Comparison of ENCODE assay signal across 21 cellular contexts in the genomic region with DNA sequence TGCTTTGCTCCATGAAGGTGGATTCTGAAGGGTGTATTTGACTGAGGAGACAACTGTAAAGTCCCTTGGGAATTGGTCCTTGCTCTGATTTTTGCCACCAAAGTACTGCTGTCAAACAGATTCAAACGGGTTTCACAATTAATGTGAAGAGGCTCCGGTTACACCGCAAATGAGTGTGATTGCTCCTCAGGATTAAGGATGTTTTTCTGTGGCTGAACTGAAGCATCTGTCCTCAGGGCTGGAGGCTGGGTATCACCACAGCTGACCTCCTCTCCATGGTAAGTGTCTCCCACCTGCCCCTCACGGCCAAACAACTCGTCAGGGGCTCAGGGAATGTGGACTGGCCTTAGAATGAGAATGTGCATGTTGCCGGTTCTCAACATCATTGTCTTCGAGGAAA.
"Had no signal": no experiment of that assay in that cellular context is flagged by ENCODE, and none has a peak within 500 bp of the region (broad histone marks: within the 10 kb centered on the region; RNA-seq: fewer than 3 reads in every experiment).

No MANE protein-coding gene starts in this region.

- ATAC-seq: activated CD8-positive, alpha-beta memory T cell treated with anti-CD3 and anti-CD28 coated beads, Interleukin-2, amount 10 ng/mL, durations not matched to agents 7 days and 5 days; body of pancreas; gastroesophageal sphincter; left lung; naive thymus-derived CD8-positive, alpha-beta T cell; stimulated activated naive CD8-positive, alpha-beta T cell treated with anti-CD3 and anti-CD28 coated beads, Interleukin-15, Interleukin-2, amounts not matched to agents 100 U/mL and 50 U/mL, for 24 hours had no signal

- H3K27ac Mint-ChIP-seq: activated CD8-positive, alpha-beta memory T cell treated with anti-CD3 and anti-CD28 coated beads, Interleukin-2, amount 10 ng/mL, durations not matched to agents 7 days and 5 days; activated naive CD4-positive, alpha-beta T cell treated with anti-CD3 and anti-CD28 coated beads, Interleukin-2, amount 50 U/mL, for 24 hours; activated T-cell treated with anti-CD3 and anti-CD28 coated beads, Interleukin-2, amount 50 U/mL, for 24 hours; naive thymus-derived CD8-positive, alpha-beta T cell had no signal

- H3K27ac ChIP-seq: body of pancreas, gastroesophageal sphincter, left lung, neutrophil, right atrium auricular region, vagina had no signal

- H3K4me1 ChIP-seq: body of pancreas, gastroesophageal sphincter, left lung, right atrium auricular region, transverse colon, vagina had no signal

- FAIRE-seq: colon, small intestine had no signal

- H3K4me3 ChIP-seq: body of pancreas, gastroesophageal sphincter, left lung, right atrium auricular region, transverse colon, vagina had no signal

- H3K4me3 Mint-ChIP-seq: activated CD8-positive, alpha-beta memory T cell treated with anti-CD3 and anti-CD28 coated beads, Interleukin-2, amount 10 ng/mL, durations not matched to agents 7 days and 5 days; activated naive CD4-positive, alpha-beta T cell treated with anti-CD3 and anti-CD28 coated beads, Interleukin-2, amount 50 U/mL, for 24 hours; activated T-cell treated with anti-CD3 and anti-CD28 coated beads, Interleukin-2, amount 50 U/mL, for 24 hours; naive thymus-derived CD8-positive, alpha-beta T cell had no signal

- H3K4me1 Mint-ChIP-seq: activated CD8-positive, alpha-beta memory T cell treated with anti-CD3 and anti-CD28 coated beads, Interleukin-2, amount 10 ng/mL, durations not matched to agents 7 days and 5 days; activated naive CD4-positive, alpha-beta T cell treated with anti-CD3 and anti-CD28 coated beads, Interleukin-2, amount 50 U/mL, for 24 hours had no signal

- H3K9me3 Mint-ChIP-seq: activated naive CD4-positive, alpha-beta T cell treated with anti-CD3 and anti-CD28 coated beads, Interleukin-2, amount 50 U/mL, for 24 hours; activated T-cell treated with anti-CD3 and anti-CD28 coated beads, Interleukin-2, amount 50 U/mL, for 24 hours had no signal

- H3K36me3 Mint-ChIP-seq: activated CD8-positive, alpha-beta memory T cell treated with anti-CD3 and anti-CD28 coated beads, Interleukin-2, amount 10 ng/mL, durations not matched to agents 7 days and 5 days; activated naive CD4-positive, alpha-beta T cell treated with anti-CD3 and anti-CD28 coated beads, Interleukin-2, amount 50 U/mL, for 24 hours; naive thymus-derived CD8-positive, alpha-beta T cell had no signal

- DNase-seq: activated CD4-positive, CD25-positive, alpha-beta regulatory T cell treated with anti-CD3 and anti-CD28 coated beads, Interleukin-2, amount 50 U/mL, for 72 hours; activated CD8-positive, alpha-beta memory T cell treated with anti-CD3 and anti-CD28 coated beads, Interleukin-2, amount 10 ng/mL, durations not matched to agents 7 days and 5 days; activated effector memory CD4-positive, alpha-beta T cell treated with Interleukin-2 at 50 U/mL for 16 hours; activated T-cell treated with anti-CD3 and anti-CD28 coated beads, Interleukin-2, amount 50 U/mL, for 24 hours; amniotic stem cell; body of pancreas; caudate nucleus; left lung; mammary epithelial cell; naive thymus-derived CD8-positive, alpha-beta T cell; small intestine; stimulated activated CD4-positive, alpha-beta T cell treated with anti-CD3 and anti-CD28 coated beads, Interleukin-4, amount 100 ng/mL, for 24 hours; stimulated activated naive CD8-positive, alpha-beta T cell treated with anti-CD3 and anti-CD28 coated beads, Interleukin-15, Interleukin-2, amounts not matched to agents 100 U/mL and 50 U/mL, for 24 hours; T1000; transverse colon had no signal

- H3K27me3 Mint-ChIP-seq: activated naive CD4-positive, alpha-beta T cell treated with anti-CD3 and anti-CD28 coated beads, Interleukin-2, amount 50 U/mL, for 24 hours had no signal

- H3K27me3 ChIP-seq: body of pancreas, gastroesophageal sphincter, left lung, neutrophil, right atrium auricular region, transverse colon, vagina had no signal

- H3K36me3 ChIP-seq: gastroesophageal sphincter, left lung, neutrophil, right atrium auricular region, transverse colon, vagina had no signal
